Comparison of ENCODE assay signal across 1 cellular context in genomic region chr1:91857557-91858239, GRCh38.
TF ChIP-seq lines count a peak whose summit lies in the region.

No MANE protein-coding gene starts in this region.

TF ChIP-seq in HepG2, 621 proteins besides CTCF, POLR2A, EP300 and RAD21 (continued from another document and continues in another):
- TF ChIP-seq KMT2B (CRISPR knock-in tag; IDR thresholded peaks at IDR 0.05) (no peak), ZNF121 (CRISPR knock-in tag; IDR thresholded peaks at IDR 0.05) (peak; percentile 94), ATRX (CRISPR knock-in tag; IDR thresholded peaks at IDR 0.05; ENCODE audit: borderline replicate concordance) (no peak), HMGXB4 (CRISPR knock-in tag; IDR thresholded peaks at IDR 0.05; ENCODE audit: borderline replicate concordance in 1 of 2, low read depth in 1 of 2) (no peak), NRL (CRISPR knock-in tag; IDR thresholded peaks at IDR 0.05; ENCODE audit: borderline replicate concordance) (no peak), HES4 (CRISPR knock-in tag; IDR thresholded peaks at IDR 0.05; ENCODE audit: borderline replicate concordance) (no peak), RXRA (CRISPR knock-in tag; IDR thresholded peaks at IDR 0.05) (no peak; the same call in 1 of the 2 replicates), RARA (CRISPR knock-in tag; IDR thresholded peaks at IDR 0.05) (peak; percentile 71), CHCHD3 (CRISPR knock-in tag; IDR thresholded peaks at IDR 0.05) (no peak), ZNF337 (CRISPR knock-in tag; IDR thresholded peaks at IDR 0.05; ENCODE audit: borderline replicate concordance, low read depth) (no peak), ZNF770 (CRISPR knock-in tag; IDR thresholded peaks at IDR 0.05) (0 out of 2 replicates have a peak, but pooled peaks have one; percentile 35), RXRB (CRISPR knock-in tag; IDR thresholded peaks at IDR 0.05; ENCODE audit: borderline replicate concordance) (0 out of 2 replicates have a peak, but pooled peaks have one; percentile 8), ZNF788 (CRISPR knock-in tag; IDR thresholded peaks at IDR 0.05; ENCODE audit: borderline replicate concordance) (no peak), THRA (CRISPR knock-in tag; IDR thresholded peaks at IDR 0.05; ENCODE audit: borderline replicate concordance) (no peak), NR2F1 (CRISPR knock-in tag; IDR thresholded peaks at IDR 0.05) (peak in 1 of 2 experiments; percentile 59; a peak in 2 of 4 replicates), MLX (CRISPR knock-in tag; IDR thresholded peaks at IDR 0.05) (no peak), TBL1XR1 (IDR thresholded peaks at IDR 0.05; ENCODE audit: borderline replicate concordance, low read length, partially characterized antibody) (no peak), PBX3 (CRISPR knock-in tag; IDR thresholded peaks at IDR 0.05; ENCODE audit: borderline replicate concordance) (no peak), GZF1 (CRISPR knock-in tag; IDR thresholded peaks at IDR 0.05) (no peak), SATB2 (CRISPR knock-in tag; IDR thresholded peaks at IDR 0.05) (no peak), ZNF547 (CRISPR knock-in tag; IDR thresholded peaks at IDR 0.05) (no peak), HOXA9 (CRISPR knock-in tag; IDR thresholded peaks at IDR 0.05; ENCODE audit: borderline replicate concordance) (no peak), ZSCAN12 (CRISPR knock-in tag; IDR thresholded peaks at IDR 0.05) (no peak), NR2C2 (CRISPR knock-in tag; IDR thresholded peaks at IDR 0.05; ENCODE audit: borderline replicate concordance) (no peak), POLR2AphosphoS5 (IDR thresholded peaks at IDR 0.05; ENCODE audit: low read depth, low read length) (peak; percentile 22; the same call in 1 of the 2 replicates), JARID2 (CRISPR knock-in tag; IDR thresholded peaks at IDR 0.05; ENCODE audit: insufficient replicate concordance) (no peak), ZNF430 (CRISPR knock-in tag; IDR thresholded peaks at IDR 0.05) (no peak), ATAD3A (CRISPR knock-in tag; IDR thresholded peaks at IDR 0.05) (no peak), ZNF260 (CRISPR knock-in tag; IDR thresholded peaks at IDR 0.05; ENCODE audit: borderline replicate concordance, low read depth) (no peak), RBM22 (optimal IDR thresholded peaks at IDR 0.05; ENCODE audit: low read length) (peak; percentile 100), NFAT5 (CRISPR knock-in tag; IDR thresholded peaks at IDR 0.05) (no peak), DPF2 (CRISPR knock-in tag; IDR thresholded peaks at IDR 0.05; ENCODE audit: borderline replicate concordance, low read depth) (no peak), MED8 (CRISPR knock-in tag; IDR thresholded peaks at IDR 0.05; ENCODE audit: insufficient replicate concordance) (no peak), GFI1 (CRISPR knock-in tag; IDR thresholded peaks at IDR 0.05; ENCODE audit: borderline replicate concordance) (no peak), ZNF232 (CRISPR knock-in tag; IDR thresholded peaks at IDR 0.05; ENCODE audit: borderline replicate concordance) (no peak), NONO (IDR thresholded peaks at IDR 0.05) (no peak), NONO (CRISPR knock-in tag; conservative IDR thresholded peaks at IDR 0.05) (no peak), SOX13 (IDR thresholded peaks at IDR 0.05) (no peak), SOX13 (CRISPR knock-in tag; conservative IDR thresholded peaks at IDR 0.05 in 1 of 2, IDR thresholded peaks at IDR 0.05 in 1 of 2) (no peak), HIC2 (CRISPR knock-in tag; IDR thresholded peaks at IDR 0.05; ENCODE audit: low read depth) (no peak), TAF15 (IDR thresholded peaks at IDR 0.05; ENCODE audit: low read depth, low read length, poor library complexity, severe bottlenecking) (no peak), POLR2G (IDR thresholded peaks at IDR 0.05; ENCODE audit: low read depth, low read length) (peak; percentile 46; the same call in 1 of the 2 replicates), CHD4 (IDR thresholded peaks at IDR 0.05; ENCODE audit: borderline replicate concordance, low read length) (peak; percentile 57; the same call in 1 of the 2 replicates), ZNF275 (CRISPR knock-in tag; IDR thresholded peaks at IDR 0.05; ENCODE audit: borderline replicate concordance) (no peak), PLSCR1 (CRISPR knock-in tag; IDR thresholded peaks at IDR 0.05; ENCODE audit: borderline replicate concordance) (no peak), ZNF367 (CRISPR knock-in tag; IDR thresholded peaks at IDR 0.05; ENCODE audit: borderline replicate concordance) (no peak), ZNF768 (CRISPR knock-in tag; IDR thresholded peaks at IDR 0.05) (peak; percentile 53; the same call in 1 of the 2 replicates), MAZ (IDR thresholded peaks at IDR 0.05; ENCODE audit: borderline replicate concordance, low read depth, low read length) (no peak), MAZ (CRISPR knock-in tag; IDR thresholded peaks at IDR 0.05; ENCODE audit: low read depth) (no peak), HNF4A (CRISPR knock-in tag; IDR thresholded peaks at IDR 0.05) (peak; percentile 26; the same call in 1 of the 2 replicates), RORA (CRISPR knock-in tag; IDR thresholded peaks at IDR 0.05) (no peak), MTERF4 (CRISPR knock-in tag; IDR thresholded peaks at IDR 0.05) (no peak)
